24 cellular contexts compared by ENCODE assay signal in the genomic region with DNA sequence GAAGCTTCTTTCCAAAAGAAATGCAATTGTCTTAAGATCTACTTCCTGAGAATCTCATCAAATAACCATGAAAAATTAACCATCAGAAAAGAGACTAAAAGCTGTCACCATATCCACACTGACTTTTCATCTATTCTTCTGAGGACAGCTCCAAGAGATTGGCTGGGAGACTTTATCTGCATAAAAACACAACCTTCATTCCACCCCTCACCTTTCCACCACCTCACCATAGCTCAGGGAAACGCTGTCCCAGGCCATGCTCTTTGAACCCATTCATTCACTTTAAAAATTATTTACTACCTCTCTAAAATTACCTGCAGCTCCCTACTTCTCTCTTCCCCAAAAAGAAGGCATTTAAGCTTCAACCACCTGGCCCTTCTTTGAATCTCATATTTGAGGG. TPM values are rescaled to one million over a fixed set of nuclear protein-coding genes. Genes with fewer than 3 reads are reported as not detected.
DNase-seq lines count a peak whose midpoint lies in the region; ATAC-seq, FAIRE-seq and TF ChIP-seq lines count a peak whose summit lies in the region.
"Had no signal": no experiment of that assay in that cellular context is flagged by ENCODE, and none has a peak within 500 bp of the region (broad histone marks: within the 10 kb centered on the region; RNA-seq: fewer than 3 reads in every experiment).

No MANE protein-coding gene starts in this region.

- 0% methylated on average over 1 of the region's 1 CpG for WGBS in K562 (ENCODE audit: insufficient coverage, low coverage, missing lambda C conversion rate)

- H3K4me3 ChIP-seq in K562: peak overlapping the region; percentile 59; the same call in 1 of the 2 replicates
- H3K4me3 ChIP-seq in MG63: no peak overlapping the region

- peak in 1 of 2 donors; percentile 2 for ATAC-seq in activated naive CD4-positive, alpha-beta T cell treated with anti-CD3 and anti-CD28 coated beads, Interleukin-2, amount 50 U/mL, for 72 hours
- peak; percentile 59 for ATAC-seq in K562
- ATAC-seq: effector memory CD8-positive, alpha-beta T cell; left colon; stimulated activated memory B cell treated with anti-CD40 and anti-IgM and Interleukin-4, amounts not matched to agents 10 μg/mL and 1 μg/mL and 100 μg/mL, for 72 hours had no signal

- H3K27ac Mint-ChIP-seq in activated naive CD4-positive, alpha-beta T cell treated with anti-CD3 and anti-CD28 coated beads, Interleukin-2, amount 50 U/mL, for 72 hours: peak overlapping the region; percentile 11 to 13
- H3K27ac Mint-ChIP-seq in mesothelial cell of epicardium: peak overlapping the region; percentile 65
- no peak overlapping the region for H3K27ac Mint-ChIP-seq in type B pancreatic cell
- H3K27ac Mint-ChIP-seq: activated CD4-positive, alpha-beta memory T cell treated with anti-CD3 and anti-CD28 coated beads for 36 hours; activated T-helper 1 cell treated with anti-CD3 and anti-CD28 coated beads, Interleukin-12 subunit alpha, Interleukin-12 subunit beta, Interleukin-2, Interleukin-4 antibody, amounts not matched to agents 30 ng/mL and 10 ng/mL and 1 ng/mL, durations not matched to agents 14 hours and 24 hours and 36 hours; CD4-positive, CD25-positive, alpha-beta regulatory T cell; effector memory CD8-positive, alpha-beta T cell; stimulated activated memory B cell treated with anti-CD40 and anti-IgM and Interleukin-4, amounts not matched to agents 10 μg/mL and 1 μg/mL and 100 μg/mL, for 72 hours; T-helper 1 cell treated with Interleukin-12 subunit alpha and Interleukin-12 subunit beta and Interleukin-4 antibody, amounts not matched to agents 30 μg/mL and 1 μg/mL, for 36 hours had no signal

- H3K27me3 Mint-ChIP-seq in mesothelial cell of epicardium (ENCODE audit: low read depth) (no peaks in the 10 kb centered on the region), type B pancreatic cell (no peaks in the 10 kb centered on the region)
- H3K27me3 Mint-ChIP-seq: CD4-positive, CD25-positive, alpha-beta regulatory T cell; stimulated activated memory B cell treated with anti-CD40 and anti-IgM and Interleukin-4, amounts not matched to agents 10 μg/mL and 1 μg/mL and 100 μg/mL, for 72 hours had no signal

- DNase-seq in activated naive CD4-positive, alpha-beta T cell treated with anti-CD3 and anti-CD28 coated beads, Interleukin-2, amount 50 U/mL, for 72 hours (ENCODE audit: low spot score in 2 of 2): no peak
- no peak for DNase-seq in activated naive CD4-positive, alpha-beta T cell treated with anti-CD3 and anti-CD28 coated beads, Interleukin-2, amount 50 U/mL, for 16 hours
- peak in 1 of 4 experiments; percentile 32 for DNase-seq in K562 (ENCODE audit: extremely low read depth in 1 of 4, low spot score in 3 of 4)
- no peak for DNase-seq in mesothelial cell of epicardium (ENCODE audit: low spot score in 2 of 2, unreplicated experiment in 2 of 2)
- no peak for DNase-seq in type B pancreatic cell (ENCODE audit: extremely low spot score, unreplicated experiment)
- DNase-seq in DMS 273 (lab: John Stamatoyannopoulos, UW; ENCODE audit: unreplicated experiment): no peak
- no peak for DNase-seq in T-helper 2 cell
- no peak for DNase-seq in MG63
- DNase-seq: 8988T; activated CD4-positive, alpha-beta memory T cell treated with anti-CD3 and anti-CD28 coated beads for 36 hours; CD4-positive, CD25-positive, alpha-beta regulatory T cell; central memory CD4-positive, alpha-beta T cell; DMS79; effector memory CD8-positive, alpha-beta T cell; left colon; NCI-H2029; NCI-H510A; posterior cingulate gyrus; Right ventricle myocardium superior; transverse colon; WERI-Rb-1 had no signal

- H4K20me1 ChIP-seq in K562 (replicated peaks; ENCODE audit: control insufficient read depth, insufficient read depth, low read length): no peaks in the 10 kb centered on the region

- H3K4me2 ChIP-seq in K562 (ENCODE audit: insufficient read depth, low read length): peak overlapping the region; percentile 79

- peak overlapping the region in 1 of 2 experiments; percentile 90; a peak in 1 of 4 replicates for H3K9ac ChIP-seq in K562 (ENCODE audit: insufficient read depth in 1 of 2, low read depth in 2 of 2, low read length in 2 of 2)

- H3K4me3 Mint-ChIP-seq in mesothelial cell of epicardium (peak overlapping the region; percentile 81), type B pancreatic cell (peak overlapping the region; percentile 91)
- H3K4me3 Mint-ChIP-seq: activated CD4-positive, alpha-beta memory T cell treated with anti-CD3 and anti-CD28 coated beads for 36 hours; activated T-helper 1 cell treated with anti-CD3 and anti-CD28 coated beads, Interleukin-12 subunit alpha, Interleukin-12 subunit beta, Interleukin-2, Interleukin-4 antibody, amounts not matched to agents 30 ng/mL and 10 ng/mL and 1 ng/mL, durations not matched to agents 14 hours and 24 hours and 36 hours; CD4-positive, CD25-positive, alpha-beta regulatory T cell; effector memory CD8-positive, alpha-beta T cell; stimulated activated memory B cell treated with anti-CD40 and anti-IgM and Interleukin-4, amounts not matched to agents 10 μg/mL and 1 μg/mL and 100 μg/mL, for 72 hours; T-helper 1 cell treated with Interleukin-12 subunit alpha and Interleukin-12 subunit beta and Interleukin-4 antibody, amounts not matched to agents 30 μg/mL and 1 μg/mL, for 36 hours had no signal

- TF ChIP-seq RAD21 in K562 (CRISPR knock-in tag; conservative IDR thresholded peaks at IDR 0.05 in 1 of 2, IDR thresholded peaks at IDR 0.05 in 1 of 2): no peak

- no peak for TF ChIP-seq EP300 in K562 (IDR thresholded peaks at IDR 0.05; ENCODE audit: low read length)

- TF ChIP-seq POLR2A in K562 (conservative IDR thresholded peaks at IDR 0.05): no peak

- H3K36me3 ChIP-seq in K562 (ENCODE audit: control insufficient read depth, insufficient read depth, low read length): 0 out of 3 replicates have a peak, but pooled peaks cover 6% of the 10 kb centered on the region
- H3K36me3 ChIP-seq in MG63: no peaks in the 10 kb centered on the region
- H3K36me3 ChIP-seq: transverse colon, WERI-Rb-1 had no signal

- H3K36me3 Mint-ChIP-seq in activated naive CD4-positive, alpha-beta T cell treated with anti-CD3 and anti-CD28 coated beads, Interleukin-2, amount 50 U/mL, for 72 hours: peaks cover 0 to 15% of the 10 kb centered on the region in 2 donors
- peaks cover 9% of the 10 kb centered on the region for H3K36me3 Mint-ChIP-seq in mesothelial cell of epicardium
- H3K36me3 Mint-ChIP-seq in type B pancreatic cell: peaks cover 5% of the 10 kb centered on the region
- H3K36me3 Mint-ChIP-seq: activated CD4-positive, alpha-beta memory T cell treated with anti-CD3 and anti-CD28 coated beads for 36 hours; stimulated activated memory B cell treated with anti-CD40 and anti-IgM and Interleukin-4, amounts not matched to agents 10 μg/mL and 1 μg/mL and 100 μg/mL, for 72 hours had no signal

- intact Hi-C loops in K562 (cut with micrococcal nuclease): no loop called here

- POLR2A ChIA-PET in K562 (lab: Yijun Ruan, JAX): interaction anchor here (2.0 to 3.4 kb wide), 2 partner anchors 9 to 12 kb away, joined by 10 to 14 read pairs; no protein-coding TSS in a partner anchor

- no peaks in the 10 kb centered on the region for H3K9me1 ChIP-seq in K562 (ENCODE audit: control insufficient read depth, insufficient read depth, low read length)

- TF ChIP-seq CTCF in K562 (IDR thresholded peaks at IDR 0.05 in 2 of 3, conservative IDR thresholded peaks at IDR 0.05 in 1 of 3; ENCODE audit: insufficient read depth in 2 of 3, low read depth in 1 of 3, low read length in 3 of 3) (no peak), mesothelial cell of epicardium (IDR thresholded peaks at IDR 0.05; ENCODE audit: unreplicated experiment) (no peak), type B pancreatic cell (conservative IDR thresholded peaks at IDR 0.05) (no peak)

- H3K79me2 ChIP-seq in K562 (ENCODE audit: control insufficient read depth, insufficient read depth, low read length): peaks cover 72% of the 10 kb centered on the region

- BruUV-seq in K562 (replicated peaks; lab: Mats Ljungman, UMichigan): no TSS peak

- in situ Hi-C loops in K562 (cut with MboI): no loop called here

- peaks cover 48% of the 10 kb centered on the region for H3K4me1 Mint-ChIP-seq in mesothelial cell of epicardium
- peaks cover 41% of the 10 kb centered on the region for H3K4me1 Mint-ChIP-seq in type B pancreatic cell (ENCODE audit: unreplicated experiment)

- H3K27ac ChIP-seq in K562 (ENCODE audit: extremely low read depth, low read depth, low read length): no peak overlapping the region
- H3K27ac ChIP-seq: transverse colon, WERI-Rb-1 had no signal

- peaks cover 4 to 9% of the 10 kb centered on the region in 2 donors for H3K9me3 Mint-ChIP-seq in activated naive CD4-positive, alpha-beta T cell treated with anti-CD3 and anti-CD28 coated beads, Interleukin-2, amount 50 U/mL, for 72 hours
- H3K9me3 Mint-ChIP-seq in mesothelial cell of epicardium: peaks cover 18% of the 10 kb centered on the region
- H3K9me3 Mint-ChIP-seq in type B pancreatic cell: peaks cover 6% of the 10 kb centered on the region
- H3K9me3 Mint-ChIP-seq: activated T-helper 1 cell treated with anti-CD3 and anti-CD28 coated beads, Interleukin-12 subunit alpha, Interleukin-12 subunit beta, Interleukin-2, Interleukin-4 antibody, amounts not matched to agents 30 ng/mL and 10 ng/mL and 1 ng/mL, durations not matched to agents 14 hours and 24 hours and 36 hours; effector memory CD8-positive, alpha-beta T cell had no signal

- no peaks in the 10 kb centered on the region for H3K9me3 ChIP-seq in K562 (replicated peaks; ENCODE audit: control insufficient read depth, insufficient read depth, low read depth, low read length)
- no peaks in the 10 kb centered on the region for H3K9me3 ChIP-seq in MG63
- H3K9me3 ChIP-seq: transverse colon had no signal

- CTCF ChIA-PET in K562 (lab: Yijun Ruan, JAX; ENCODE audit: low intra/inter-chr PET ratio): no interaction called here

- no peak for FAIRE-seq in K562 (lab: Jason Lieb, UNC)

- H3K27me3 ChIP-seq in K562 (ENCODE audit: control insufficient read depth in 2 of 2, insufficient read depth in 2 of 2, low read length in 2 of 2): no peaks in the 10 kb centered on the region
- H3K27me3 ChIP-seq in MG63: no peaks in the 10 kb centered on the region
- H3K27me3 ChIP-seq: transverse colon had no signal

- peaks cover 4 to 17% of the 10 kb centered on the region in 2 experiments; a peak in 2 of 5 replicates for H3K4me1 ChIP-seq in K562 (replicated peaks in 1 of 2; ENCODE audit: control insufficient read depth in 2 of 2, insufficient read depth in 2 of 2, low read length in 2 of 2)

- no peak overlapping the region for H2AFZ ChIP-seq in K562 (ENCODE audit: low read depth, low read length)

RNA-seq across cellular contexts. Expression of a gene that starts 2.4 kb away (rescaled TPM):
- 1 to 10 TPM; 2.2 to 6.6 TPM for total RNA-seq in activated naive CD4-positive, alpha-beta T cell treated with anti-CD3 and anti-CD28 coated beads, Interleukin-2, amount 50 U/mL, for 72 hours
- 69.5 and 141 TPM in 2 replicates for total RNA-seq in K562 (2011; cell fraction: chromatin; rRNA removed; ENCODE audit: low replicate concordance)
- 25.3 and 29.7 TPM in 2 replicates for total RNA-seq in K562 (2011; cell fraction: nucleolus; rRNA removed)
- total RNA-seq in K562 (2011; cell fraction: nucleoplasm; rRNA removed): 54.5 and 79.6 TPM in 2 replicates
- total RNA-seq in K562 (2014; rRNA removed) (11.3 and 15.5 TPM in 2 replicates), K562 (2014; rRNA removed; fragmentation: Illumina TruSeq; extraction: Trizol) (22.3 and 23.1 TPM in 2 replicates), K562 (2015; rRNA removed; fragmentation: Illumina TruSeq; extraction: Trizol) (15.9 and 18.5 TPM in 2 replicates), K562 (2021) (13.7 and 14.1 TPM in 2 replicates), mesothelial cell of epicardium (50.2 to 57.7 TPM (median 52.1 TPM) in 3 replicates), type B pancreatic cell (ENCODE audit: low replicate concordance) (29.5 and 46.8 TPM in 2 replicates)
- polyA plus RNA-seq in K562 (2011; rRNA removed) (23.3 and 41.9 TPM in 2 replicates), K562 (2014; fragmentation: Illumina TruSeq; extraction: Trizol) (13.1 and 14.7 TPM in 2 replicates), K562 (2014; fragmentation: Nextera tagmentation; extraction: Ambion mirVana) (10 to 100 TPM; 14.4 to 15.3 TPM), K562 (2014; rRNA removed) (12.1 and 12.8 TPM in 2 replicates)
- polyA plus RNA-seq in K562 (2011; cell fraction: cytosol; rRNA removed): 7.1 and 23.1 TPM in 2 replicates
- 32.1 and 73.5 TPM in 2 replicates for polyA plus RNA-seq in K562 (2011; cell fraction: nucleus; rRNA removed)
- polyA plus RNA-seq in K562 (2012): 11.7 and 13.0 TPM in 2 replicates
- 50.1 and 111 TPM in 2 replicates for polyA minus RNA-seq in K562 (2011; rRNA and poly(A)+ RNA removed)
- polyA minus RNA-seq in K562 (2011; cell fraction: cytosol; rRNA and poly(A)+ RNA removed): 7.6 and 17.4 TPM in 2 replicates
- polyA minus RNA-seq in K562 (2011; cell fraction: nucleus; rRNA and poly(A)+ RNA removed): 56.5 and 184 TPM in 2 replicates
- total RNA-seq in MG63 (2014; rRNA removed; shearing (Covaris generic); ENCODE audit: low replicate concordance): 6.4 and 13.7 TPM in 2 replicates

RNA-seq across cellular contexts. Expression of a gene that starts 56.7 kb away (rescaled TPM):
- total RNA-seq in activated naive CD4-positive, alpha-beta T cell treated with anti-CD3 and anti-CD28 coated beads, Interleukin-2, amount 50 U/mL, for 72 hours: 1 to 10 TPM in 1 of 2 donors, under 1 TPM in 1; 0.61 to 1.8 TPM
- total RNA-seq in K562 (2011; cell fraction: chromatin; rRNA removed; ENCODE audit: low replicate concordance): 4.5 and 18.9 TPM in 2 replicates
- 4.0 and 5.4 TPM in 2 replicates for total RNA-seq in K562 (2011; cell fraction: nucleolus; rRNA removed)
- 6.9 and 7.6 TPM in 2 replicates for total RNA-seq in K562 (2011; cell fraction: nucleoplasm; rRNA removed)
- 7.9 and 9.8 TPM in 2 replicates for total RNA-seq in K562 (2014; rRNA removed)
- total RNA-seq in K562 (2014; rRNA removed; fragmentation: Illumina TruSeq; extraction: Trizol): 15.0 and 15.9 TPM in 2 replicates
- total RNA-seq in K562 (2015; rRNA removed; fragmentation: Illumina TruSeq; extraction: Trizol): 12.5 and 13.4 TPM in 2 replicates
- 9.8 and 10.4 TPM in 2 replicates for total RNA-seq in K562 (2021)
- 5.0 and 5.2 TPM in 2 replicates for polyA plus RNA-seq in K562 (2011; rRNA removed)
- polyA plus RNA-seq in K562 (2011; cell fraction: cytosol; rRNA removed): 2.2 and 3.1 TPM in 2 replicates
- polyA plus RNA-seq in K562 (2011; cell fraction: nucleus; rRNA removed): 5.9 and 7.2 TPM in 2 replicates
- 8.5 and 10.8 TPM in 2 replicates for polyA plus RNA-seq in K562 (2012)
- polyA plus RNA-seq in K562 (2014; fragmentation: Illumina TruSeq; extraction: Trizol): 11.0 and 11.1 TPM in 2 replicates
- 1 to 10 TPM; 3.6 to 3.8 TPM for polyA plus RNA-seq in K562 (2014; fragmentation: Nextera tagmentation; extraction: Ambion mirVana)
- 5.8 and 7.7 TPM in 2 replicates for polyA plus RNA-seq in K562 (2014; rRNA removed)
- polyA minus RNA-seq in K562 (2011; rRNA and poly(A)+ RNA removed): 8.8 and 12.0 TPM in 2 replicates
- 2.6 and 5.5 TPM in 2 replicates for polyA minus RNA-seq in K562 (2011; cell fraction: cytosol; rRNA and poly(A)+ RNA removed)
- 7.3 and 15.7 TPM in 2 replicates for polyA minus RNA-seq in K562 (2011; cell fraction: nucleus; rRNA and poly(A)+ RNA removed)
- 10.7 to 11.5 TPM (median 10.8 TPM) in 3 replicates for total RNA-seq in mesothelial cell of epicardium
- total RNA-seq in type B pancreatic cell (ENCODE audit: low replicate concordance): 13.2 and 15.5 TPM in 2 replicates
- 2.8 and 5.8 TPM in 2 replicates for total RNA-seq in MG63 (2014; rRNA removed; shearing (Covaris generic); ENCODE audit: low replicate concordance)
